In genomic region chr6:6006428-6007310, GRCh38 we compare ENCODE assay signal across 8 cellular contexts. TPM values are rescaled to one million over a fixed set of nuclear protein-coding genes. Genes with fewer than 3 reads are reported as not detected.
DNase-seq lines count a peak whose midpoint lies in the region; ATAC-seq and TF ChIP-seq lines count a peak whose summit lies in the region.

NRN1 (minus strand) TSS chr6:6006925; CDS start chr6:6006749, 176 bp downstream.

- in situ Hi-C loops in G401 (cut with HindIII; ENCODE audit: low sequenced_read_pairs): no loop called here

- H3K36me3 ChIP-seq in kidney epithelial cell (ENCODE audit: control insufficient read depth, insufficient read depth, low read length) (no peaks in the 10 kb centered on the region), suprapubic skin (no peaks in the 10 kb centered on the region)

- peaks cover 79% of the 10 kb centered on the region for H3K27me3 ChIP-seq in kidney epithelial cell (ENCODE audit: control insufficient read depth, insufficient read depth, low read length)
- H3K27me3 ChIP-seq in suprapubic skin: peaks cover 90% of the 10 kb centered on the region

- WGBS in adipose tissue, 3 donors: 4 to 6% (median 6%) methylated on average over 44 to 48 of the region's 48 CpGs
- 7% methylated on average over 45 of the region's 48 CpGs for whole genome bisulfite sequencing in suprapubic skin

- TF ChIP-seq CTCF in kidney epithelial cell (IDR thresholded peaks at IDR 0.05; ENCODE audit: insufficient read depth, low read length, poor library complexity, severe bottlenecking) (no peak), suprapubic skin (IDR thresholded peaks at IDR 0.05) (no peak)

- no peak for TF ChIP-seq EP300 in suprapubic skin (IDR thresholded peaks at IDR 0.05)

- DNase-seq in G401 (ENCODE audit: low spot score) (peak; percentile 92), NCI-H1694 (lab: John Stamatoyannopoulos, UW) (peak; percentile 43), kidney epithelial cell (ENCODE audit: low read depth) (no peak), suprapubic skin (ENCODE audit: low spot score in 2 of 2) (no peak), putamen (ENCODE audit: low spot score) (no peak), germinal center (ENCODE audit: low spot score) (no peak)

- no peak for ATAC-seq in HG03378 (IDR thresholded peaks at IDR 0.05; ENCODE audit: unreplicated experiment)

- peaks cover 70% of the 10 kb centered on the region for H3K4me1 ChIP-seq in suprapubic skin

- TF ChIP-seq POLR2A in suprapubic skin (IDR thresholded peaks at IDR 0.05): no peak

- H3K4me3 ChIP-seq in kidney epithelial cell (ENCODE audit: low read depth, low read length) (peak within 1 kb of the TSS; percentile 26), suprapubic skin (peak within 1 kb of the TSS; percentile 62)

- H3K9me3 ChIP-seq in suprapubic skin: no peaks in the 10 kb centered on the region

- H3K27ac ChIP-seq in adipose tissue (ENCODE audit: low read depth, low read length) (no peak within 1 kb of the TSS), suprapubic skin (peak within 1 kb of the TSS; percentile 78)

RNA-seq across cellular contexts. Expression of gene NRN1, which starts in this region (rescaled TPM):
- not detected in 2 replicates for total RNA-seq in G401 (2014; rRNA removed; shearing (Covaris generic))
- polyA plus RNA-seq in adipose tissue: 10 to 100 TPM in 2 of 3 donors, 1 to 10 TPM in 1; 3.3 to 35.0 (median 25.9) TPM
- total RNA-seq in kidney epithelial cell (0.34 and 3.1 TPM in 2 replicates), suprapubic skin (10 to 100 TPM in 2 of 4 donors, 1 to 10 TPM in 2; 5.1 to 16.1 (median 8.8) TPM)

Comparison
In these comparisons a context has a peak if more than half of its experiments do, and no peak if none do; other contexts are left out.
1. Peak in DNase-seq in G401; RNA of the gene not detected or under 1 TPM.